Comparison of ENCODE assay signal across 8 cellular contexts in genomic region chr3:15601399-15602145, GRCh38.
DNase-seq lines count a peak whose midpoint lies in the region; ATAC-seq, FAIRE-seq and TF ChIP-seq lines count a peak whose summit lies in the region.

Gene BTD, plus strand, starts transcription at chr3:15601745. Its CDS starts 33,695 bp downstream, at chr3:15635440.
Gene HACL1, minus strand, starts transcription at chr3:15601569. Its CDS starts 106 bp downstream, at chr3:15601463.

- TF ChIP-seq CTCF in cardiac fibroblast (IDR thresholded peaks at IDR 0.05; ENCODE audit: low read depth, low read length) = peak; percentile 26

- DNase-seq in cardiac fibroblast (ENCODE audit: low read depth in 2 of 2) = peak; percentile 99
- DNase-seq in stimulated activated CD4-positive, alpha-beta T cell treated with anti-CD3 and anti-CD28 coated beads, Interleukin-15, amount 100 ng/mL, for 24 hours = peak; percentile 99
- DNase-seq in kidney glomerular epithelial cell (lab: John Stamatoyannopoulos, UW) = no peak
- DNase-seq in NCI-H82 treated with DMSO at 0.1 percent for 48 hours (lab: John Stamatoyannopoulos, UW; ENCODE audit: unreplicated experiment) = no peak

- H3K27me3 Mint-ChIP-seq in T-helper 1 cell treated with Interleukin-12 subunit alpha and Interleukin-12 subunit beta and Interleukin-4 antibody, amounts not matched to agents 30 μg/mL and 1 μg/mL, for 36 hours (ENCODE audit: low read depth) = no peaks in the 10 kb centered on the region

- peak; percentile 79 for FAIRE-seq in islet of Langerhans (lab: Jason Lieb, UNC)

- H3K4me3 ChIP-seq in cardiac fibroblast (replicated peaks in 1 of 2; ENCODE audit: low read depth in 2 of 2, low read length in 2 of 2) = peak within 1 kb of the TSS; percentile 98 to 100

- peaks cover 30% of the 10 kb centered on the region for H3K36me3 Mint-ChIP-seq in T-helper 1 cell treated with Interleukin-12 subunit alpha and Interleukin-12 subunit beta and Interleukin-4 antibody, amounts not matched to agents 30 μg/mL and 1 μg/mL, for 36 hours (ENCODE audit: low read depth)

- H3K9me3 Mint-ChIP-seq in T-helper 1 cell treated with Interleukin-12 subunit alpha and Interleukin-12 subunit beta and Interleukin-4 antibody, amounts not matched to agents 30 μg/mL and 1 μg/mL, for 36 hours = peaks cover 6% of the 10 kb centered on the region

- peaks cover 27% of the 10 kb centered on the region for H3K4me1 Mint-ChIP-seq in T-helper 1 cell treated with Interleukin-12 subunit alpha and Interleukin-12 subunit beta and Interleukin-4 antibody, amounts not matched to agents 30 μg/mL and 1 μg/mL, for 36 hours (ENCODE audit: low read depth)

- ATAC-seq in GM18861 (IDR thresholded peaks at IDR 0.05; ENCODE audit: unreplicated experiment) (peak; percentile 90), HG03066 (IDR thresholded peaks at IDR 0.05; ENCODE audit: low read depth, unreplicated experiment) (peak; percentile 92)

- H3K27ac Mint-ChIP-seq in T-helper 1 cell treated with Interleukin-12 subunit alpha and Interleukin-12 subunit beta and Interleukin-4 antibody, amounts not matched to agents 30 μg/mL and 1 μg/mL, for 36 hours = peak within 1 kb of the TSS; percentile 98

- H3K4me3 Mint-ChIP-seq in T-helper 1 cell treated with Interleukin-12 subunit alpha and Interleukin-12 subunit beta and Interleukin-4 antibody, amounts not matched to agents 30 μg/mL and 1 μg/mL, for 36 hours = peak within 1 kb of the TSS; percentile 99

Comparison
In these comparisons a context has a peak if more than half of its experiments do, and no peak if none do; other contexts are left out.
1. DNase-seq: peak in cardiac fibroblast (2 of 2) and stimulated activated CD4-positive, alpha-beta T cell treated with anti-CD3 and anti-CD28 coated beads, Interleukin-15, amount 100 ng/mL, for 24 hours (single experiment); none in kidney glomerular epithelial cell (single experiment) and NCI-H82 treated with DMSO at 0.1 percent for 48 hours (single experiment).